In genomic region chr19:16895467-16896097, GRCh38 we compare ENCODE assay signal across 8 cellular contexts. TPM values are rescaled to one million over a fixed set of nuclear protein-coding genes. Genes with fewer than 3 reads are reported as not detected.
DNase-seq lines count a peak whose midpoint lies in the region; ATAC-seq and TF ChIP-seq lines count a peak whose summit lies in the region.
"Had no signal": no experiment of that assay in that cellular context is flagged by ENCODE, and none has a peak within 500 bp of the region (broad histone marks: within the 10 kb centered on the region; RNA-seq: fewer than 3 reads in every experiment).

No MANE protein-coding gene starts in this region.

- H2BK15ac ChIP-seq in H9 (ENCODE audit: low read depth, low read length), result no peak overlapping the region

- no CpG with 5 or more reads among the region's 29 CpGs for WGBS in H9 (ENCODE audit: extremely low coverage, insufficient read length, low lambda C conversion rate)
- WGBS in psoas muscle, 3 donors, result 34 to 49% (median 42%) methylated on average over 29 of the region's 29 CpGs

- peaks cover 11% of the 10 kb centered on the region for H3K23me2 ChIP-seq in H9 (ENCODE audit: insufficient read length, low read depth, low read length, poor library complexity, severe bottlenecking)

- H3K79me2 ChIP-seq in H9 (ENCODE audit: insufficient read depth, low read length), result no peaks in the 10 kb centered on the region

- peak overlapping the region; percentile 55 for H3K4me2 ChIP-seq in H9 (ENCODE audit: insufficient read depth, insufficient read length, low read length)

- H3K36me3 ChIP-seq in psoas muscle (ENCODE audit: insufficient read depth in 1 of 2, low read depth in 1 of 2), result no peaks in the 10 kb centered on the region
- H3K36me3 ChIP-seq: MG63 had no signal

- H3K9me3 Mint-ChIP-seq in H9, result no peaks in the 10 kb centered on the region; a peak in 1 of 5 replicates

- H4K91ac ChIP-seq in H9 (ENCODE audit: insufficient read length, low read depth, low read length), result no peak overlapping the region

- H3K27me3 Mint-ChIP-seq in H9 (ENCODE audit: low read depth), result peaks cover 34% of the 10 kb centered on the region
- H3K27me3 Mint-ChIP-seq in T-helper 17 cell, result no peaks in the 10 kb centered on the region

- H3K4me3 ChIP-seq in fibroblast of villous mesenchyme (ENCODE audit: low read depth, low read length), result peak overlapping the region; percentile 67
- peak overlapping the region; percentile 64 for H3K4me3 ChIP-seq in psoas muscle

- intact Hi-C loops in psoas muscle (cut with DNase I), result loop anchor here in 1 of 2 donors (5.0 kb wide), 1 partner anchor 68 kb away; the partner anchor contains the start of gene SIN3B

- no peak overlapping the region for H2BK12ac ChIP-seq in H9 (ENCODE audit: insufficient read length, low read depth, low read length)

- H3K27ac ChIP-seq in H9 (ENCODE audit: insufficient read length, low read depth, low read length) (no peak overlapping the region), psoas muscle (no peak overlapping the region)

- H3K4me3 Mint-ChIP-seq in H9 (peak overlapping the region; percentile 51 to 71; a peak in 4 of 5 replicates), T-helper 17 cell (peak overlapping the region; percentile 68)

- no peak for ATAC-seq in T-helper 17 cell
- ATAC-seq in psoas muscle, result no peak

- no peak overlapping the region for H3K23ac ChIP-seq in H9 (ENCODE audit: insufficient read length, low read depth, low read length)

- H3K56ac ChIP-seq in H9 (ENCODE audit: insufficient read length, low read depth, low read length), result no peak overlapping the region

- H3K9ac ChIP-seq in H9 (ENCODE audit: extremely low read depth, insufficient read length, low read length), result no peak overlapping the region

- no peak overlapping the region for H4K5ac ChIP-seq in H9 (ENCODE audit: insufficient read length, low read depth, low read length)

- no peak overlapping the region for H2BK5ac ChIP-seq in H9 (ENCODE audit: insufficient read length, low read length)

- H3K27me3 ChIP-seq in H9 (ENCODE audit: insufficient read depth, low read length) (peaks cover 4% of the 10 kb centered on the region; the same call in 1 of the 2 replicates), psoas muscle (ENCODE audit: insufficient read depth in 3 of 3, low read length in 2 of 3) (peaks cover 0 to 47% (median 12%) of the 10 kb centered on the region in 3 donors)
- H3K27me3 ChIP-seq: MG63 had no signal

- H3K18ac ChIP-seq in H9 (ENCODE audit: insufficient read length, low read depth, low read length), result no peak overlapping the region

- H3K4me1 ChIP-seq in H9 (ENCODE audit: insufficient read depth, low read length) (no peaks in the 10 kb centered on the region), psoas muscle (peaks cover 4% of the 10 kb centered on the region)

- no peak overlapping the region for H3T11ph ChIP-seq in H9 (ENCODE audit: low read length)

- H2BK120ac ChIP-seq in H9 (ENCODE audit: low read depth, low read length, poor library complexity, severe bottlenecking), result no peak overlapping the region

- no peaks in the 10 kb centered on the region for H3K79me1 ChIP-seq in H9 (ENCODE audit: insufficient read depth, low read depth, low read length, poor library complexity, severe bottlenecking)

- no peak overlapping the region for H2BK20ac ChIP-seq in H9 (ENCODE audit: low read depth, low read length, poor library complexity, severe bottlenecking)

- no peak overlapping the region for H3K14ac ChIP-seq in H9 (ENCODE audit: insufficient read depth, low read length)

- H3K27ac Mint-ChIP-seq in H9 (no peak overlapping the region), T-helper 17 cell (peak overlapping the region; percentile 0)

- H4K20me1 ChIP-seq in H9 (ENCODE audit: control insufficient read depth, insufficient read depth, insufficient read length), result peaks cover 3% of the 10 kb centered on the region

- H3K36me3 Mint-ChIP-seq in H9 (ENCODE audit: insufficient read depth in 1 of 3, low read depth in 3 of 3) (no peaks in the 10 kb centered on the region), T-helper 17 cell (ENCODE audit: low read depth) (no peaks in the 10 kb centered on the region)

- no peak for DNase-seq in H9
- DNase-seq in T-helper 17 cell, result no peak
- DNase-seq in fibroblast of villous mesenchyme (ENCODE audit: low read depth), result peak; percentile 11
- no peak for DNase-seq in psoas muscle
- DNase-seq in OCI-M1 (lab: John Stamatoyannopoulos, UW), result no peak
- no peak for DNase-seq in SW480 (ENCODE audit: low spot score)
- DNase-seq in activated gamma-delta T cell treated with Interleukin-2 at 50 U/mL for 16 hours, result no peak
- DNase-seq: MG63 had no signal

- no peak overlapping the region for H3K4ac ChIP-seq in H9 (ENCODE audit: low read depth, low read length)

- TF ChIP-seq CTCF in H9 (conservative IDR thresholded peaks at IDR 0.05) (no peak), fibroblast of villous mesenchyme (IDR thresholded peaks at IDR 0.05; ENCODE audit: insufficient read depth, low read depth, low read length) (no peak), psoas muscle (IDR thresholded peaks at IDR 0.05) (no peak)

- no peak overlapping the region for H2AK5ac ChIP-seq in H9 (ENCODE audit: insufficient read length, low read length)

- H2AFZ ChIP-seq in H9 (ENCODE audit: low read length), result no peak overlapping the region

- H4K8ac ChIP-seq in H9 (replicated peaks; ENCODE audit: insufficient read length, low read depth, low read length), result no peak overlapping the region

- H3K9me3 ChIP-seq in H9 (ENCODE audit: control insufficient read depth, low read depth, low read length) (no peaks in the 10 kb centered on the region), T-helper 17 cell (ENCODE audit: control insufficient read depth, low read length, poor library complexity, severe bottlenecking) (no peaks in the 10 kb centered on the region), psoas muscle (no peaks in the 10 kb centered on the region)
- H3K9me3 ChIP-seq: MG63 had no signal

- peaks cover 0 to 9% of the 10 kb centered on the region in 2 experiments; a peak in 3 of 4 replicates for H3K4me1 Mint-ChIP-seq in H9
- H3K4me1 Mint-ChIP-seq in T-helper 17 cell, result peaks cover 28% of the 10 kb centered on the region

RNA-seq across cellular contexts. Expression of gene F2RL3, which starts 6.8 kb away (rescaled TPM):
- total RNA-seq in H9 (2021), result not detected in 2 replicates
- total RNA-seq in T-helper 17 cell, result 1 to 10 TPM in 1 of 2 donors, under 1 TPM in 1; 0.07 to 2.7 TPM
- 0.43 and 0.64 TPM in 2 replicates for total RNA-seq in fibroblast of villous mesenchyme
- total RNA-seq in psoas muscle, result 1 to 10 TPM in 2 of 4 donors, under 1 TPM in 2; 0.27 to 3.7 (median 0.86) TPM
- 1 to 10 TPM; 1.4 to 4.5 (median 2.0) TPM for polyA plus RNA-seq in psoas muscle
